ENCODE assay signal across 8 cellular contexts in the genomic region with DNA sequence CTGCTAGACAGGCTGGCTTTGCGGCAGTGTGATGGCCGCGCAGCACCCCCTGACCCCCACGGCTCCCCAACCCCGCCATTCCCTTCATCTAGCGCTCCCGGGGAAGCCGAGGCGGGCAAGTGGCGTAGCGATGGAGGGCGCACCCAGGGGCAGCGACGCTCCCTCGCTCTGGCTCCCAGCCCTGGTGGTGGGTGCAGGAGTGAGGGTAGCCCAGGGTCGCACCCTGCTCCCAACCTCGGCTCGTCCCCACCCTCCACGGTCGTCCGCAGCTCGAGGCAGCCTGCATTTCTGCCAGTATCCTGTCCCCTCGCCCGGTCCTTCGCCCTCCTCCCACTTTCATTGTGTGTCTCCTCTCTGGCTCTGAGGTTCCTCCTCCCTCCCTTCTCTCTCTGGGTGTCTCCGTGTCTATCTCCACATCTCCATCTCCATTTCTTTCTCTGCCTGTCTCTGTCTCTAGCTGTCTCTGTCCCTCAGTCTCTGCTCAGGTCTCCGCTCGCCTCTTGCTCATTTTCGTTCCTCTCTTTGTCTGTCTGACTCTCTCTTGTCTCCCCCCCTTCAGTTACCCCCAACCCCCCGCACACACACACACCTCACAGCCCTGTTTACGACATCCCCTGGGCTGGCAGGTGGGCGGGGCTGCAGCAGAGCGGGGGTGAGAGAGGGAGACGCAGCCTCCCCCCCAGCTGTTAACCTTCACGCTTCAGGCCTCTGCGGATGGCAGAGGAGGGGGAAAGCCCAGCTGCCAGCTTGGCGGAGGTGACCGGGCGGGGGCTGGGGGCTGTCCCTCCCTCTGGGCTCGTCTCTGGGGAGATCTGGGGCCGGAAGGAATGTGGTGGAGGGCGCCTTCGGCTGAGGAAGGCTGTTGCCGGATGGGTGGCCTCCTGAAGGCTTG.
DNase-seq lines count a peak whose midpoint lies in the region; ATAC-seq and TF ChIP-seq lines count a peak whose summit lies in the region.

No MANE protein-coding gene starts in this region.

- DNase-seq in RPMI8226, result peak; percentile 65
- DNase-seq in stimulated activated CD4-positive, alpha-beta T cell treated with anti-CD3 and anti-CD28 coated beads, Interleukin-1b, Interleukin-23, amount 100 ng/mL, for 1 hour (ENCODE audit: low read depth in 2 of 2), result peak; percentile 18 to 54

- no peaks in the 10 kb centered on the region for H3K9me3 Mint-ChIP-seq in activated naive CD8-positive, alpha-beta T cell (ENCODE audit: low read depth)

- H3K4me3 Mint-ChIP-seq in activated naive CD8-positive, alpha-beta T cell, result peak overlapping the region; percentile 91

- H3K9me3 ChIP-seq in iPS-18c (ENCODE audit: control insufficient read depth, insufficient read depth, low read length), result no peaks in the 10 kb centered on the region

- peak overlapping the region; percentile 90 for H3K27ac Mint-ChIP-seq in activated naive CD8-positive, alpha-beta T cell

- no peak for TF ChIP-seq CTCF in GM12875 (IDR thresholded peaks at IDR 0.05; ENCODE audit: borderline replicate concordance, insufficient read depth, low read depth, low read length)

- H3K4me3 ChIP-seq in GM12875 (ENCODE audit: low read depth, low read length), result peak overlapping the region; percentile 42
- H3K4me3 ChIP-seq in iPS-18c (ENCODE audit: insufficient read depth, low read depth, low read length), result peak overlapping the region; percentile 52

- no peaks in the 10 kb centered on the region for H3K36me3 Mint-ChIP-seq in activated naive CD8-positive, alpha-beta T cell

- H3K4me1 Mint-ChIP-seq in activated naive CD8-positive, alpha-beta T cell (ENCODE audit: low read depth), result peaks cover 30% of the 10 kb centered on the region

- no peaks in the 10 kb centered on the region for H3K27me3 Mint-ChIP-seq in activated naive CD8-positive, alpha-beta T cell

- ATAC-seq in HG02588 (IDR thresholded peaks at IDR 0.05; ENCODE audit: unreplicated experiment) (peak; percentile 36), HG02870 (IDR thresholded peaks at IDR 0.05; ENCODE audit: unreplicated experiment) (no peak), GM19328 (IDR thresholded peaks at IDR 0.05; ENCODE audit: unreplicated experiment) (no peak)
